ENCODE assay signal across 14 cellular contexts in genomic region chr9:471320-471719, GRCh38. TPM values are rescaled to one million over a fixed set of nuclear protein-coding genes. Genes with fewer than 3 reads are reported as not detected.
A peak's percentile ranks its signal among the peaks of the same experiment; 100 is the strongest.
DNase-seq lines count a peak whose midpoint lies in the region; ATAC-seq, FAIRE-seq and TF ChIP-seq lines count a peak whose summit lies in the region.
"Had no signal": no experiment of that assay in that cellular context is flagged by ENCODE, and none has a peak within 500 bp of the region (broad histone marks: within the 10 kb centered on the region; RNA-seq: fewer than 3 reads in every experiment).

No MANE protein-coding gene starts in this region.

- H3K27ac Mint-ChIP-seq in activated naive CD4-positive, alpha-beta T cell treated with anti-CD3 and anti-CD28 coated beads, Interleukin-2, amount 10 ng/mL, durations not matched to agents 7 days and 5 days, result no peak overlapping the region
- peak overlapping the region; percentile 94 to 95 for H3K27ac Mint-ChIP-seq in T-cell
- peak overlapping the region; percentile 14 for H3K27ac Mint-ChIP-seq in stimulated activated naive B cell treated with anti-CD40 and anti-IgM and Interleukin-4, amounts not matched to agents 10 μg/mL and 1 μg/mL and 100 μg/mL, for 72 hours

- H2BK120ac ChIP-seq in H1 (replicated peaks; ENCODE audit: low read depth, low read length), result no peak overlapping the region

- H3K4ac ChIP-seq in H1 (replicated peaks; ENCODE audit: insufficient read length, low read depth, low read length), result no peak overlapping the region

- H2AFZ ChIP-seq in H1 (ENCODE audit: low read length), result no peak overlapping the region

- peak overlapping the region; percentile 6; the same call in 1 of the 2 replicates for H2AK5ac ChIP-seq in H1 (ENCODE audit: low read depth, low read length)

- no peak overlapping the region for H3K14ac ChIP-seq in H1 (ENCODE audit: insufficient read length)

- H3K36me3 Mint-ChIP-seq in activated naive CD4-positive, alpha-beta T cell treated with anti-CD3 and anti-CD28 coated beads, Interleukin-2, amount 10 ng/mL, durations not matched to agents 7 days and 5 days, result peaks cover 6% of the 10 kb centered on the region
- peaks cover 25% of the 10 kb centered on the region for H3K36me3 Mint-ChIP-seq in T-cell
- peaks cover 7 to 9% of the 10 kb centered on the region in 2 donors for H3K36me3 Mint-ChIP-seq in stimulated activated naive B cell treated with anti-CD40 and anti-IgM and Interleukin-4, amounts not matched to agents 10 μg/mL and 1 μg/mL and 100 μg/mL, for 72 hours

- H3K36me3 ChIP-seq in H1 (ENCODE audit: control insufficient read depth in 2 of 4, insufficient read depth in 4 of 4, low read length in 3 of 4) (peaks cover 0 to 20% (median under 1%) of the 10 kb centered on the region in 4 experiments; a peak in 3 of 8 replicates), heart left ventricle (no peaks in the 10 kb centered on the region)
- H3K36me3 ChIP-seq: upper lobe of left lung had no signal

- peaks cover 0 to 6% of the 10 kb centered on the region in 2 experiments; a peak in 1 of 4 replicates for H3K79me2 ChIP-seq in H1 (ENCODE audit: control insufficient read depth in 1 of 2, insufficient read depth in 2 of 2, low read length in 2 of 2)

- no peaks in the 10 kb centered on the region for H4K20me1 ChIP-seq in H1 (replicated peaks in 1 of 2; ENCODE audit: control insufficient read depth in 1 of 2, insufficient read depth in 2 of 2, low read length in 2 of 2)

- no peak overlapping the region for H4K5ac ChIP-seq in H1 (ENCODE audit: insufficient read length, low read depth, low read length)

- no peak for TF ChIP-seq EP300 in H1 (IDR thresholded peaks at IDR 0.05; ENCODE audit: borderline replicate concordance in 1 of 2, low read depth in 2 of 2, low read length in 2 of 2)

- H3K79me1 ChIP-seq in H1 (ENCODE audit: low read depth, low read length), result no peaks in the 10 kb centered on the region

- TF ChIP-seq CTCF in H1 (IDR thresholded peaks at IDR 0.05; ENCODE audit: control extremely low read depth in 1 of 3, insufficient read depth in 1 of 3, low read depth in 1 of 3, low read length in 3 of 3) (no peak), heart left ventricle (IDR thresholded peaks at IDR 0.05) (no peak)

- intact Hi-C loops in heart left ventricle (cut with DNase I), result loop anchor here in 3 of 10 donors (2.0 to 10.0 kb wide), 4 partner anchors 33 to 91 kb away; partner anchors contain the start of gene KANK1 (in 1 of the 3)

- peaks cover 0 to 5% (median 2%) of the 10 kb centered on the region in 4 experiments; a peak in 2 of 7 replicates for H3K27me3 ChIP-seq in H1 (replicated peaks in 1 of 4; ENCODE audit: control insufficient read depth in 3 of 4, extremely low read depth in 1 of 4, insufficient read depth in 3 of 4, low read length in 3 of 4)
- H3K27me3 ChIP-seq in heart left ventricle, result no peaks in the 10 kb centered on the region
- H3K27me3 ChIP-seq: upper lobe of left lung had no signal

- POLR2A ChIA-PET in T-cell (lab: Charles Lee) (no interaction called here), H1 (lab: Charles Lee; ENCODE audit: partially characterized antibody) (interaction anchor here (2.9 kb wide), 1 partner anchor 33 kb away, joined by 12 read pairs; the partner anchor contains the start of gene KANK1)

- no peak overlapping the region for H4K8ac ChIP-seq in H1 (ENCODE audit: extremely low read depth, insufficient read depth, low read length)

- ATAC-seq in T-cell (replicated peaks in 1 of 4) (no peak), heart left ventricle (no peak)
- no peak for ATAC-seq in stimulated activated naive B cell treated with anti-CD40 and anti-IgM and Interleukin-4, amounts not matched to agents 10 μg/mL and 1 μg/mL and 100 μg/mL, for 72 hours (replicated peaks)

- H4K91ac ChIP-seq in H1 (replicated peaks; ENCODE audit: insufficient read length, low read length), result no peak overlapping the region

- peak overlapping the region; percentile 30; the same call in 1 of the 2 replicates for H2BK12ac ChIP-seq in H1 (ENCODE audit: low read depth, low read length)

- H3K27ac ChIP-seq in H1 (ENCODE audit: low read depth, low read length) (no peak overlapping the region), heart left ventricle (no peak overlapping the region)

- no peaks in the 10 kb centered on the region for H3K27me3 Mint-ChIP-seq in activated naive CD4-positive, alpha-beta T cell treated with anti-CD3 and anti-CD28 coated beads, Interleukin-2, amount 10 ng/mL, durations not matched to agents 7 days and 5 days
- no peaks in the 10 kb centered on the region for H3K27me3 Mint-ChIP-seq in T-cell
- H3K27me3 Mint-ChIP-seq in stimulated activated naive B cell treated with anti-CD40 and anti-IgM and Interleukin-4, amounts not matched to agents 10 μg/mL and 1 μg/mL and 100 μg/mL, for 72 hours, result no peaks in the 10 kb centered on the region

- no peaks in the 10 kb centered on the region for H3K9me3 Mint-ChIP-seq in activated naive CD4-positive, alpha-beta T cell treated with anti-CD3 and anti-CD28 coated beads, Interleukin-2, amount 10 ng/mL, durations not matched to agents 7 days and 5 days
- no peaks in the 10 kb centered on the region for H3K9me3 Mint-ChIP-seq in T-cell
- H3K9me3 Mint-ChIP-seq in stimulated activated naive B cell treated with anti-CD40 and anti-IgM and Interleukin-4, amounts not matched to agents 10 μg/mL and 1 μg/mL and 100 μg/mL, for 72 hours, result no peaks in the 10 kb centered on the region

- H3K4me1 ChIP-seq in H1 (replicated peaks in 1 of 4; ENCODE audit: control insufficient read depth in 3 of 4, insufficient read depth in 4 of 4, low read length in 3 of 4) (peaks cover 3 to 14% (median 10%) of the 10 kb centered on the region in 4 experiments), heart left ventricle (peaks cover 0 to 30% (median 11%) of the 10 kb centered on the region in 12 donors)

- no peak overlapping the region for H2BK15ac ChIP-seq in H1 (ENCODE audit: low read length)

- WGBS in H1 (ENCODE audit: extremely low coverage in 1 of 2, insufficient coverage in 1 of 2, insufficient read length in 1 of 2, insufficient replicate concordance in 2 of 2, low coverage in 1 of 2, low lambda C conversion rate in 2 of 2, missing lambda C conversion rate in 1 of 2), 2 experiments, result 93% methylated on average over 4 of the region's 4 CpGs; no CpG with 5 or more reads in 1 of the 2 experiments
- WGBS in heart left ventricle, 4 donors, result 77 to 85% (median 81%) methylated on average over 4 of the region's 4 CpGs

- no peak overlapping the region for H2BK5ac ChIP-seq in H1 (ENCODE audit: low read depth, low read length)

- no peak for TF ChIP-seq RAD21 in H1 (IDR thresholded peaks at IDR 0.05 in 1 of 2, conservative IDR thresholded peaks at IDR 0.05 in 1 of 2; ENCODE audit: low read depth in 2 of 2, low read length in 2 of 2)

- no peak for FAIRE-seq in H1 (lab: Jason Lieb, UNC)
- FAIRE-seq: HTR-8/SVneo had no signal

- peaks cover 9% of the 10 kb centered on the region; the same call in 1 of the 2 replicates for H3K23me2 ChIP-seq in H1 (ENCODE audit: low read depth, low read length)

- peaks cover 32% of the 10 kb centered on the region for H3K4me1 Mint-ChIP-seq in activated naive CD4-positive, alpha-beta T cell treated with anti-CD3 and anti-CD28 coated beads, Interleukin-2, amount 10 ng/mL, durations not matched to agents 7 days and 5 days
- H3K4me1 Mint-ChIP-seq in T-cell, result peaks cover 23 to 36% (median 29%) of the 10 kb centered on the region in 3 donors
- peaks cover 16 to 32% of the 10 kb centered on the region in 2 donors for H3K4me1 Mint-ChIP-seq in stimulated activated naive B cell treated with anti-CD40 and anti-IgM and Interleukin-4, amounts not matched to agents 10 μg/mL and 1 μg/mL and 100 μg/mL, for 72 hours

- peak overlapping the region; percentile 69 to 100; a peak in 3 of 4 replicates for H3K4me2 ChIP-seq in H1 (ENCODE audit: insufficient read depth in 1 of 2, low read depth in 2 of 2, low read length in 2 of 2)

- no peak overlapping the region for H3K9ac ChIP-seq in H1 (replicated peaks in 1 of 4; ENCODE audit: extremely low read depth in 1 of 4, low read depth in 3 of 4, low read length in 3 of 4)

- H3K56ac ChIP-seq in H1 (replicated peaks; ENCODE audit: insufficient read length, low read depth, low read length), result no peak overlapping the region

- CTCF ChIA-PET in activated naive CD4-positive, alpha-beta T cell treated with anti-CD3 and anti-CD28 coated beads, Interleukin-2, amount 10 ng/mL, durations not matched to agents 7 days and 5 days (lab: Charles Lee), result interaction anchor here (1.5 kb wide), 2 partner anchors 7 to 33 kb away, joined by 3 to 4 read pairs; partner anchors contain the start of gene KANK1
- CTCF ChIA-PET in T-cell (lab: Charles Lee) (interaction anchor here in 1 of 2 donors (1.3 kb wide), 1 partner anchor 11 kb away, joined by 3 read pairs; no protein-coding TSS in a partner anchor), H1 (lab: Charles Lee; ENCODE audit: partially characterized antibody) (interaction anchor here (0.8 to 1.2 kb wide), 3 partner anchors 8 to 84 kb away, joined by 3 to 5 read pairs (median 4); no protein-coding TSS in a partner anchor)

- no peak for DNase-seq in activated naive CD4-positive, alpha-beta T cell treated with anti-CD3 and anti-CD28 coated beads, Interleukin-2, amount 10 ng/mL, durations not matched to agents 7 days and 5 days
- DNase-seq in activated naive CD4-positive, alpha-beta T cell treated with anti-CD3 and anti-CD28 coated beads, Interleukin-2, amount 50 U/mL, for 16 hours, result no peak
- DNase-seq in T-cell (no peak), H1 (ENCODE audit: low read depth in 1 of 2, low spot score in 2 of 2) (no peak), GM19240 (ENCODE audit: insufficient read length, low spot score) (no peak), SW 1271 (lab: John Stamatoyannopoulos, UW) (no peak), heart left ventricle (no peak)
- no peak for DNase-seq in stimulated activated naive B cell treated with anti-CD40 and anti-IgM and Interleukin-4, amounts not matched to agents 10 μg/mL and 1 μg/mL and 100 μg/mL, for 72 hours
- DNase-seq: effector CD8-positive, alpha-beta T cell; NCI-H2081 treated with DMSO at 0.1 percent for 48 hours; OCI-M1; upper lobe of left lung had no signal

- no peak overlapping the region for H2BK20ac ChIP-seq in H1 (ENCODE audit: low read length)

- TF ChIP-seq POLR2A in H1 (IDR thresholded peaks at IDR 0.05; ENCODE audit: control extremely low read depth in 1 of 2, low read depth in 2 of 2, low read length in 2 of 2) (no peak), heart left ventricle (IDR thresholded peaks at IDR 0.05) (no peak)

- no peaks in the 10 kb centered on the region; a peak in 1 of 4 replicates for H3K9me3 ChIP-seq in H1 (ENCODE audit: insufficient read depth in 2 of 2, low read depth in 1 of 2, low read length in 1 of 2)
- no peaks in the 10 kb centered on the region for H3K9me3 ChIP-seq in heart left ventricle
- H3K9me3 ChIP-seq: upper lobe of left lung had no signal

- no peak overlapping the region for H3K23ac ChIP-seq in H1 (ENCODE audit: insufficient read length)

- H3K4me3 Mint-ChIP-seq in activated naive CD4-positive, alpha-beta T cell treated with anti-CD3 and anti-CD28 coated beads, Interleukin-2, amount 10 ng/mL, durations not matched to agents 7 days and 5 days, result peak overlapping the region; percentile 92
- peak overlapping the region; percentile 88 to 94 (median 91) for H3K4me3 Mint-ChIP-seq in T-cell
- peak overlapping the region; percentile 95 to 97 for H3K4me3 Mint-ChIP-seq in stimulated activated naive B cell treated with anti-CD40 and anti-IgM and Interleukin-4, amounts not matched to agents 10 μg/mL and 1 μg/mL and 100 μg/mL, for 72 hours

- no peak overlapping the region for H3K4me3 ChIP-seq in H1 (ENCODE audit: extremely low read depth in 1 of 4, insufficient read depth in 2 of 4, low read depth in 3 of 4, low read length in 4 of 4)
- no peak overlapping the region for H3K4me3 ChIP-seq in heart left ventricle
- H3K4me3 ChIP-seq: lung had no signal

- H3K18ac ChIP-seq in H1 (ENCODE audit: extremely low read depth, low read length), result no peak overlapping the region

RNA-seq across cellular contexts. Expression of gene KANK1, which starts 33.2 kb away (rescaled TPM):
- total RNA-seq in T-cell, result 10 to 100 TPM in 4 of 5 donors, 1 to 10 TPM in 1; 5.3 to 30.3 (median 14.1) TPM
- 37.4 and 41.1 TPM in 2 replicates for total RNA-seq in H1 (2021; fragmentation: NEBNext Ultra II Directional; extraction: Animal tissue kit (Norgen Biotek cat#: 25700))
- 26.3 and 29.0 TPM in 2 replicates for polyA plus RNA-seq in H1 (2011; rRNA removed)
- 34.9 TPM for polyA plus RNA-seq in H1 (2011; cell fraction: cytosol; rRNA removed)
- 44.4 TPM for polyA plus RNA-seq in H1 (2011; cell fraction: nucleus; rRNA removed)
- 22.7 to 27.4 TPM (median 24.1 TPM) in 4 replicates for polyA plus RNA-seq in H1 (2012, experiment 1 of 2)
- 3.8 TPM for polyA plus RNA-seq in H1 (2012, experiment 2 of 2)
- polyA plus RNA-seq in H1 (2013, experiment 1 of 2), result 13.9 TPM
- 15.6 TPM for polyA plus RNA-seq in H1 (2013, experiment 2 of 2)
- 62.9 and 71.1 TPM in 2 replicates for polyA minus RNA-seq in H1 (2011; rRNA and poly(A)+ RNA removed)
- polyA minus RNA-seq in H1 (2011; cell fraction: cytosol; rRNA and poly(A)+ RNA removed), result 29.6 TPM
- 35.4 TPM for polyA minus RNA-seq in H1 (2011; cell fraction: nucleus; rRNA and poly(A)+ RNA removed)
- total RNA-seq in heart left ventricle, result 100 to 1,000 TPM in 7 of 9 donors, 10 to 100 TPM in 2; 74.9 to 242 (median 121) TPM
- polyA plus RNA-seq in heart left ventricle, result 10 to 100 TPM; 53.6 to 92.0 TPM
